ENCODE assay signal across 9 cellular contexts in genomic region chr10:79072041-79072441, GRCh38. TPM values are rescaled to one million over a fixed set of nuclear protein-coding genes. Genes with fewer than 3 reads are reported as not detected.
DNase-seq lines count a peak whose midpoint lies in the region; ATAC-seq, FAIRE-seq and TF ChIP-seq lines count a peak whose summit lies in the region.
"Had no signal": no experiment of that assay in that cellular context is flagged by ENCODE, and none has a peak within 500 bp of the region (broad histone marks: within the 10 kb centered on the region; RNA-seq: fewer than 3 reads in every experiment).

No MANE protein-coding gene starts in this region.

- peaks cover 60% of the 10 kb centered on the region for H3K4me1 Mint-ChIP-seq in Calu3 (ENCODE audit: low read depth, unreplicated experiment)
- peaks cover 18% of the 10 kb centered on the region for H3K4me1 Mint-ChIP-seq in activated T-helper 1 cell treated with anti-CD3 and anti-CD28 coated beads, Interleukin-12 subunit alpha, Interleukin-12 subunit beta, Interleukin-2, Interleukin-4 antibody, amounts not matched to agents 30 ng/mL and 10 ng/mL and 1 ng/mL, durations not matched to agents 14 hours and 24 hours and 36 hours (ENCODE audit: low read depth)

- intact Hi-C loops in Calu3 (cut with micrococcal nuclease; ENCODE audit: unreplicated experiment) (loop anchor here (5.0 kb wide), 2 partner anchors 40 to 100 kb away; no protein-coding TSS in a partner anchor), sigmoid colon (cut with DNase I) (no loop called here)
- intact Hi-C loops in activated T-helper 1 cell treated with anti-CD3 and anti-CD28 coated beads, Interleukin-12 subunit alpha, Interleukin-12 subunit beta, Interleukin-2, Interleukin-4 antibody, amounts not matched to agents 30 ng/mL and 10 ng/mL and 1 ng/mL, durations not matched to agents 14 hours and 24 hours and 36 hours (cut with micrococcal nuclease) = no loop called here

- H3K4me1 ChIP-seq in iPS-15b (ENCODE audit: control insufficient read depth, insufficient read depth, low read length) (peaks cover 16% of the 10 kb centered on the region), sigmoid colon (peaks cover 2 to 71% (median 66%) of the 10 kb centered on the region in 4 donors)

- peak overlapping the region; percentile 89 for H3K27ac Mint-ChIP-seq in Calu3 (ENCODE audit: unreplicated experiment)
- no peak overlapping the region for H3K27ac Mint-ChIP-seq in activated T-helper 1 cell treated with anti-CD3 and anti-CD28 coated beads, Interleukin-12 subunit alpha, Interleukin-12 subunit beta, Interleukin-2, Interleukin-4 antibody, amounts not matched to agents 30 ng/mL and 10 ng/mL and 1 ng/mL, durations not matched to agents 14 hours and 24 hours and 36 hours

- TF ChIP-seq CTCF in Calu3 (IDR thresholded peaks at IDR 0.05; ENCODE audit: unreplicated experiment) (no peak), sigmoid colon (IDR thresholded peaks at IDR 0.05) (no peak)

- peak overlapping the region; percentile 70 for H3K4me3 Mint-ChIP-seq in Calu3 (ENCODE audit: low read depth, unreplicated experiment)
- peak overlapping the region; percentile 50 for H3K4me3 Mint-ChIP-seq in activated T-helper 1 cell treated with anti-CD3 and anti-CD28 coated beads, Interleukin-12 subunit alpha, Interleukin-12 subunit beta, Interleukin-2, Interleukin-4 antibody, amounts not matched to agents 30 ng/mL and 10 ng/mL and 1 ng/mL, durations not matched to agents 14 hours and 24 hours and 36 hours

- H3K9me3 Mint-ChIP-seq in Calu3 (ENCODE audit: low read depth, unreplicated experiment) = no peaks in the 10 kb centered on the region
- no peaks in the 10 kb centered on the region for H3K9me3 Mint-ChIP-seq in activated T-helper 1 cell treated with anti-CD3 and anti-CD28 coated beads, Interleukin-12 subunit alpha, Interleukin-12 subunit beta, Interleukin-2, Interleukin-4 antibody, amounts not matched to agents 30 ng/mL and 10 ng/mL and 1 ng/mL, durations not matched to agents 14 hours and 24 hours and 36 hours

- no peaks in the 10 kb centered on the region for H3K36me3 ChIP-seq in iPS-15b (ENCODE audit: control insufficient read depth, insufficient read depth, low read length)
- no peaks in the 10 kb centered on the region for H3K36me3 ChIP-seq in sigmoid colon

- peak overlapping the region; percentile 26 for H3K9ac ChIP-seq in iPS-15b (ENCODE audit: low read depth, low read length)

- DNase-seq in Calu3 = no peak
- DNase-seq in activated T-helper 1 cell treated with anti-CD3 and anti-CD28 coated beads, Interleukin-12 subunit alpha, Interleukin-12 subunit beta, Interleukin-2, Interleukin-4 antibody, amounts not matched to agents 30 ng/mL and 10 ng/mL and 1 ng/mL, durations not matched to agents 14 hours and 24 hours and 36 hours (ENCODE audit: low spot score) = no peak
- DNase-seq in sigmoid colon = no peak
- DNase-seq in frontal cortex (ENCODE audit: low spot score in 2 of 2) = no peak
- no peak for DNase-seq in NCI-H524 (lab: John Stamatoyannopoulos, UW)
- DNase-seq in central memory CD4-positive, alpha-beta T cell = no peak
- DNase-seq: NCI-H774 had no signal

- H3K4me3 ChIP-seq in iPS-15b (ENCODE audit: low read depth, low read length) (peak overlapping the region; percentile 69), sigmoid colon (peak overlapping the region; percentile 70 to 96 (median 84))

- peak in 2 of 4 donors; percentile 24 to 64 for TF ChIP-seq EP300 in sigmoid colon (IDR thresholded peaks at IDR 0.05)

- TSS peak; percentile 40 for BruUV-seq in Calu3 (replicated peaks; lab: Mats Ljungman, UMichigan)

- ATAC-seq in GM18858 (IDR thresholded peaks at IDR 0.05; ENCODE audit: unreplicated experiment) = no peak

- 25 to 52% methylated on average over 8 of the region's 8 CpGs for WGBS in sigmoid colon, 2 donors

- H3K36me3 Mint-ChIP-seq in Calu3 (ENCODE audit: insufficient read depth, unreplicated experiment) = peaks cover 61% of the 10 kb centered on the region
- H3K36me3 Mint-ChIP-seq in activated T-helper 1 cell treated with anti-CD3 and anti-CD28 coated beads, Interleukin-12 subunit alpha, Interleukin-12 subunit beta, Interleukin-2, Interleukin-4 antibody, amounts not matched to agents 30 ng/mL and 10 ng/mL and 1 ng/mL, durations not matched to agents 14 hours and 24 hours and 36 hours (ENCODE audit: low read depth) = no peaks in the 10 kb centered on the region

- H3K27me3 Mint-ChIP-seq in Calu3 (ENCODE audit: unreplicated experiment) = no peaks in the 10 kb centered on the region
- H3K27me3 Mint-ChIP-seq in activated T-helper 1 cell treated with anti-CD3 and anti-CD28 coated beads, Interleukin-12 subunit alpha, Interleukin-12 subunit beta, Interleukin-2, Interleukin-4 antibody, amounts not matched to agents 30 ng/mL and 10 ng/mL and 1 ng/mL, durations not matched to agents 14 hours and 24 hours and 36 hours (ENCODE audit: insufficient read depth) = peaks cover 18% of the 10 kb centered on the region

- TF ChIP-seq POLR2A in sigmoid colon (IDR thresholded peaks at IDR 0.05) = no peak

- H3K9me3 ChIP-seq in iPS-15b (ENCODE audit: control insufficient read depth, insufficient read depth, low read length) = no peaks in the 10 kb centered on the region
- no peaks in the 10 kb centered on the region for H3K9me3 ChIP-seq in sigmoid colon

- peaks cover 2% of the 10 kb centered on the region for H3K27me3 ChIP-seq in iPS-15b (ENCODE audit: control insufficient read depth, insufficient read depth, low read length)
- no peaks in the 10 kb centered on the region for H3K27me3 ChIP-seq in sigmoid colon

- CTCF ChIA-PET in Calu3 (lab: Charles Lee) = no interaction called here

- H3K27ac ChIP-seq in sigmoid colon = peak overlapping the region; percentile 96 to 100 (median 99)

- FAIRE-seq in frontal cortex (lab: Jason Lieb, UNC) = no peak

RNA-seq across cellular contexts. Expression of gene ZMIZ1, which starts 3.3 kb away (rescaled TPM):
- 20.3 and 23.5 TPM in 2 replicates for total RNA-seq in Calu3 (2022)
- 67.6 and 67.8 TPM in 2 replicates for total RNA-seq in activated T-helper 1 cell treated with anti-CD3 and anti-CD28 coated beads, Interleukin-12 subunit alpha, Interleukin-12 subunit beta, Interleukin-2, Interleukin-4 antibody, amounts not matched to agents 30 ng/mL and 10 ng/mL and 1 ng/mL, durations not matched to agents 14 hours and 24 hours and 36 hours
- 10 to 100 TPM; 26.5 to 49.3 (median 37.5) TPM for total RNA-seq in sigmoid colon
- polyA plus RNA-seq in sigmoid colon = 10 to 100 TPM; 17.4 to 31.5 (median 25.4) TPM
- total RNA-seq in frontal cortex = 19.6 TPM
